ENCODE assay signal across 32 cellular contexts in the genomic region with DNA sequence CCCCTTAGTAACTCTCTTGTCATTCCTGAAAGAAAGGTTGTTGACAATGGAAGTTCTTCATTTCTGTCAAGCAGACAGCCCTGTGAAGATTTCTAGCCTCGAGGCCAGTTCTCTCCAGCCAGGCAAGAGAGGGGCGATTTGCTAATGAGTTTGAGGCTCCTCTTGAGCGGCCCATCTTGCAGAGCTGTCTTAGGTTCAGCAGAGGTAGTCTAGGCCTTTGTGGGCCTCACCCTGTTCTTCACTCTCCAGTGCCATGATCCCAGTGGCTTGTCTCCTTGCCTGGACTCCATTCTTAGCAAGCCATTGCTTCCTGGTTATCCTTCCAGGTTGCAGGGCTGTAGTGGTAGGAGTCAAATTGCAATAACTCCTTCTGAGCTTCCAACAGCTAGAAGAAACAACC. TPM values are rescaled to one million over a fixed set of nuclear protein-coding genes. Genes with fewer than 3 reads are reported as not detected.
DNase-seq lines count a peak whose midpoint lies in the region; ATAC-seq and TF ChIP-seq lines count a peak whose summit lies in the region.
"Had no signal": no experiment of that assay in that cellular context is flagged by ENCODE, and none has a peak within 500 bp of the region (broad histone marks: within the 10 kb centered on the region; RNA-seq: fewer than 3 reads in every experiment).

No MANE protein-coding gene starts in this region.

- peaks cover 22% of the 10 kb centered on the region for H3K4me1 Mint-ChIP-seq in neural crest cell
- H3K4me1 Mint-ChIP-seq: stimulated activated naive CD8-positive, alpha-beta T cell treated with anti-CD3 and anti-CD28 coated beads, Interleukin-15, amount 100 ng/mL, for 72 hours had no signal

- H3K4me1 ChIP-seq in IMR-90 (ENCODE audit: control insufficient read depth, insufficient read depth, low read length) (peaks cover 5% of the 10 kb centered on the region), ectodermal cell (ENCODE audit: control insufficient read depth, insufficient read depth, low read length) (peaks cover 43% of the 10 kb centered on the region)
- H3K4me1 ChIP-seq: left ventricle myocardium inferior, uterus had no signal

- peak overlapping the region; percentile 27; the same call in 1 of the 2 replicates for H2AK5ac ChIP-seq in IMR-90 (ENCODE audit: low read depth, low read length)

- H2BK20ac ChIP-seq in IMR-90 (ENCODE audit: low read depth, low read length) = peak overlapping the region; percentile 52; the same call in 1 of the 2 replicates

- H4K20me1 ChIP-seq in IMR-90 (ENCODE audit: insufficient read depth, low read length) = no peaks in the 10 kb centered on the region

- H4K5ac ChIP-seq in IMR-90 (ENCODE audit: low read depth, low read length) = no peak overlapping the region; the same call in 1 of the 2 replicates

- dilution Hi-C loops in IMR-90 (cut with HindIII; ENCODE audit: low sequenced_read_pairs, unreplicated experiment) = no loop called here

- H3K18ac ChIP-seq in IMR-90 (ENCODE audit: low read depth, low read length) = peak overlapping the region; percentile 24; the same call in 1 of the 2 replicates

- TF ChIP-seq POLR2A in IMR-90 (IDR thresholded peaks at IDR 0.05; ENCODE audit: low read depth, low read length) = no peak

- H3K27me3 ChIP-seq in IMR-90 (ENCODE audit: control insufficient read depth, insufficient read depth, low read length) = no peaks in the 10 kb centered on the region
- H3K27me3 ChIP-seq in ectodermal cell (ENCODE audit: control insufficient read depth, insufficient read depth, low read length, poor library complexity, severe bottlenecking) = no peaks in the 10 kb centered on the region
- H3K27me3 ChIP-seq in H7 (ENCODE audit: control insufficient read depth, insufficient read depth, low read length) = no peaks in the 10 kb centered on the region
- H3K27me3 ChIP-seq: right lobe of liver, uterus had no signal

- ATAC-seq in IMR-90 (ENCODE audit: low read depth) = no peak
- ATAC-seq: Panc1; stimulated activated naive CD8-positive, alpha-beta T cell treated with anti-CD3 and anti-CD28 coated beads, Interleukin-15, amount 100 ng/mL, for 72 hours had no signal

- DNase-seq in DMS153 (lab: John Stamatoyannopoulos, UW) = peak; percentile 31
- no peak for DNase-seq in DMS153 treated with DMSO at 0.1 percent for 48 hours (lab: John Stamatoyannopoulos, UW; ENCODE audit: unreplicated experiment)
- no peak for DNase-seq in IMR-90
- DNase-seq in neural crest cell (ENCODE audit: low read depth, low spot score) = no peak
- DNase-seq in H7 = no peak
- no peak for DNase-seq in NCI-H1105 treated with DMSO at 0.1 percent for 48 hours (lab: John Stamatoyannopoulos, UW)
- no peak for DNase-seq in SKM-1 (lab: John Stamatoyannopoulos, UW; ENCODE audit: unreplicated experiment)
- DNase-seq: 8988T; activated CD4-positive, alpha-beta T cell treated with anti-CD3 and anti-CD28 coated beads for 48 hours; activated naive CD4-positive, alpha-beta T cell treated with anti-CD3 and anti-CD28 coated beads, Interleukin-2, amount 50 U/mL, for 16 hours; activated T-cell treated with anti-CD3 and anti-CD28 coated beads for 4 hours; gastrocnemius medialis; GOT3; Karpas-422; left ventricle myocardium inferior; stimulated activated CD8-positive, alpha-beta memory T cell treated with anti-CD3 and anti-CD28 coated beads, Interleukin-4, amount 100 ng/mL, for 48 hours; stimulated activated naive CD8-positive, alpha-beta T cell treated with anti-CD3 and anti-CD28 coated beads, Interleukin-15, amount 100 ng/mL, for 72 hours; uterus had no signal

- POLR2A ChIA-PET in IMR-90 (lab: Charles Lee; ENCODE audit: unreplicated experiment) = interaction anchor here (0.5 kb wide), 1 partner anchor 106 kb away, joined by 4 read pairs; no protein-coding TSS in a partner anchor

- no peak overlapping the region for H3K9ac ChIP-seq in IMR-90 (ENCODE audit: low read depth, low read length)

- H2BK5ac ChIP-seq in IMR-90 (ENCODE audit: low read depth, low read length, poor library complexity, severe bottlenecking) = peak overlapping the region; percentile 64

- H3K36me3 ChIP-seq in IMR-90 (ENCODE audit: control insufficient read depth, insufficient read depth, low read length) = no peaks in the 10 kb centered on the region
- H3K36me3 ChIP-seq in ectodermal cell (ENCODE audit: control insufficient read depth, insufficient read depth, low read length) = no peaks in the 10 kb centered on the region
- no peaks in the 10 kb centered on the region for H3K36me3 ChIP-seq in H7 (replicated peaks; ENCODE audit: control insufficient read depth, insufficient read depth, low read length)
- H3K36me3 ChIP-seq: gastrocnemius medialis, left ventricle myocardium inferior, right lobe of liver, thoracic aorta, uterus had no signal

- no peak overlapping the region for H3K27ac ChIP-seq in IMR-90 (ENCODE audit: insufficient read depth, low read length)
- peak overlapping the region; percentile 94 for H3K27ac ChIP-seq in ectodermal cell (ENCODE audit: insufficient read depth, low read depth, low read length, poor library complexity, severe bottlenecking)
- H3K27ac ChIP-seq: C4-2B, gastrocnemius medialis, left ventricle myocardium inferior, thoracic aorta, uterus had no signal

- no peak overlapping the region for H2AK9ac ChIP-seq in IMR-90 (replicated peaks; ENCODE audit: low read depth, low read length, poor library complexity)

- H3K27me3 Mint-ChIP-seq in neural crest cell (ENCODE audit: low read depth) = peaks cover 36% of the 10 kb centered on the region

- H3K4me3 Mint-ChIP-seq in neural crest cell = peak overlapping the region; percentile 7
- H3K4me3 Mint-ChIP-seq: stimulated activated naive CD8-positive, alpha-beta T cell treated with anti-CD3 and anti-CD28 coated beads, Interleukin-15, amount 100 ng/mL, for 72 hours; T-helper 2 cell treated with Interferon-gamma antibody and Interleukin-4, amounts not matched to agents 5 μg/mL and 100 μg/mL, for 36 hours had no signal

- no CpG with 5 or more reads among the region's 3 CpGs for WGBS in IMR-90 (ENCODE audit: extremely low coverage in 2 of 2, insufficient read length in 1 of 2), 2 experiments
- WGBS in ectodermal cell, 2 experiments = 12 to 16% methylated on average over 3 of the region's 3 CpGs

- H3K4me2 ChIP-seq in IMR-90 (ENCODE audit: low read depth, low read length) = no peak overlapping the region

- H3K9me3 ChIP-seq in IMR-90 (ENCODE audit: control insufficient read depth, insufficient read depth, low read length) (no peaks in the 10 kb centered on the region), ectodermal cell (ENCODE audit: control insufficient read depth, low read length) (no peaks in the 10 kb centered on the region)
- H3K9me3 ChIP-seq: gastrocnemius medialis, left ventricle myocardium inferior, right lobe of liver, thoracic aorta, uterus had no signal

- H3K56ac ChIP-seq in IMR-90 (ENCODE audit: extremely low read depth, insufficient read depth, low read length) = no peak overlapping the region

- peak overlapping the region; percentile 64 for H3K27ac Mint-ChIP-seq in neural crest cell (ENCODE audit: unreplicated experiment)
- H3K27ac Mint-ChIP-seq: activated T-helper 2 cell treated with anti-CD3 and anti-CD28 coated beads, Interferon-gamma antibody, Interleukin-2, Interleukin-4, amounts not matched to agents 10 μg/mL and 5 μg/mL and 100 μg/mL, durations not matched to agents 14 hours and 24 hours and 36 hours; progenitor cell of endocrine pancreas; stimulated activated naive CD8-positive, alpha-beta T cell treated with anti-CD3 and anti-CD28 coated beads, Interleukin-15, amount 100 ng/mL, for 72 hours; T-helper 2 cell treated with Interferon-gamma antibody and Interleukin-4, amounts not matched to agents 5 μg/mL and 100 μg/mL, for 36 hours had no signal

- no peak for TF ChIP-seq RAD21 in IMR-90 (IDR thresholded peaks at IDR 0.05; ENCODE audit: low read length)

- no peak for TF ChIP-seq CTCF in IMR-90 (conservative IDR thresholded peaks at IDR 0.05; ENCODE audit: low read depth, low read length)
- no peak for TF ChIP-seq CTCF in neural crest cell (conservative IDR thresholded peaks at IDR 0.05)

- no peak overlapping the region for H3K4me3 ChIP-seq in IMR-90 (ENCODE audit: insufficient read depth, low read depth, low read length)
- no peak overlapping the region for H3K4me3 ChIP-seq in ectodermal cell (ENCODE audit: insufficient read depth, low read depth, low read length)
- H3K4me3 ChIP-seq in H7 (ENCODE audit: insufficient read depth, low read depth, low read length) = no peak overlapping the region
- H3K4me3 ChIP-seq: gastrocnemius medialis, left ventricle myocardium inferior, right lobe of liver, thoracic aorta, uterus had no signal

- H2BK15ac ChIP-seq in IMR-90 (ENCODE audit: low read depth, low read length) = peak overlapping the region; percentile 80; the same call in 1 of the 3 replicates

- H3K4ac ChIP-seq in IMR-90 (ENCODE audit: low read depth, low read length) = peak overlapping the region; percentile 78

- intact Hi-C loops in IMR-90 (cut with micrococcal nuclease) = no loop called here

- in situ Hi-C loops in IMR-90 (cut with MboI; ENCODE audit: low sequenced_read_pairs) = no loop called here

- H2AFZ ChIP-seq in IMR-90 (replicated peaks; ENCODE audit: low read length, poor library complexity) = no peak overlapping the region

- H4K8ac ChIP-seq in IMR-90 (ENCODE audit: low read depth in 2 of 2, low read length in 2 of 2) = 0 out of 4 replicates have a peak overlapping the region, but pooled peaks of 1 of the 2 experiments have one; percentile 53

- H3K9me1 ChIP-seq in IMR-90 (ENCODE audit: insufficient read depth, low read length) = peaks cover 4% of the 10 kb centered on the region; the same call in 1 of the 2 replicates

- BruUV-seq in IMR-90 (replicated peaks; lab: Mats Ljungman, UMichigan) = no TSS peak

- H2BK120ac ChIP-seq in IMR-90 (ENCODE audit: low read depth, low read length) = peak overlapping the region; percentile 73; the same call in 1 of the 2 replicates

- H3K14ac ChIP-seq in IMR-90 (replicated peaks; ENCODE audit: low read depth, low read length) = peak overlapping the region; percentile 65; the same call in 1 of the 2 replicates

- CTCF ChIA-PET in IMR-90 (lab: Yijun Ruan, JAX) = no interaction called here

- H3K36me3 Mint-ChIP-seq in neural crest cell (ENCODE audit: low read depth) = no peaks in the 10 kb centered on the region
- H3K36me3 Mint-ChIP-seq: brain had no signal

- no peaks in the 10 kb centered on the region for H3K79me1 ChIP-seq in IMR-90 (ENCODE audit: low read depth in 1 of 2, low read length in 2 of 2)

- peak overlapping the region; percentile 47; the same call in 1 of the 2 replicates for H4K91ac ChIP-seq in IMR-90 (ENCODE audit: insufficient read depth, low read depth, low read length)

- no peaks in the 10 kb centered on the region for H3K9me3 Mint-ChIP-seq in neural crest cell
- H3K9me3 Mint-ChIP-seq: activated T-helper 2 cell treated with anti-CD3 and anti-CD28 coated beads, Interferon-gamma antibody, Interleukin-2, Interleukin-4, amounts not matched to agents 10 μg/mL and 5 μg/mL and 100 μg/mL, durations not matched to agents 14 hours and 24 hours and 36 hours; stimulated activated naive CD8-positive, alpha-beta T cell treated with anti-CD3 and anti-CD28 coated beads, Interleukin-15, amount 100 ng/mL, for 72 hours; T-helper 2 cell treated with Interferon-gamma antibody and Interleukin-4, amounts not matched to agents 5 μg/mL and 100 μg/mL, for 36 hours had no signal

- no peak overlapping the region for H3K23ac ChIP-seq in IMR-90 (ENCODE audit: low read depth, low read length)

RNA-seq across cellular contexts. Expression of gene TPH2, which starts 9.7 kb away (rescaled TPM):
- not detected in 2 replicates for total RNA-seq in IMR-90 (2012; rRNA removed)
- not detected in 2 replicates for polyA plus RNA-seq in IMR-90 (2012; rRNA removed)
- polyA plus RNA-seq in IMR-90 (2012; cell fraction: cytosol; rRNA removed) = not detected in 2 replicates
- polyA plus RNA-seq in IMR-90 (2012; cell fraction: nucleus; rRNA removed; ENCODE audit: low replicate concordance) = not detected in 2 replicates
- 0.15 TPM for polyA plus RNA-seq in ectodermal cell (2013, experiment 1 of 4)
- polyA plus RNA-seq in ectodermal cell (2013, experiment 2 of 4) = 0.23 TPM
- 0.16 TPM for polyA plus RNA-seq in ectodermal cell (2013, experiment 3 of 4)
- polyA plus RNA-seq in ectodermal cell (2013, experiment 4 of 4) = 0.24 TPM
- total RNA-seq in neural crest cell = 0.09 and 0.23 TPM in 2 replicates
- 0.11 TPM in 1 of 2 replicates, not detected in the other for total RNA-seq in H7 (2014; rRNA removed; shearing (Covaris generic))
- total RNA-seq: activated T-helper 2 cell treated with anti-CD3 and anti-CD28 coated beads, Interferon-gamma antibody, Interleukin-2, Interleukin-4, amounts not matched to agents 10 μg/mL and 5 μg/mL and 100 μg/mL, durations not matched to agents 14 hours and 24 hours and 36 hours; dermis microvascular lymphatic vessel endothelial cell; gastrocnemius medialis; HepG2; left ventricle myocardium inferior; myocyte; NCI-H460; progenitor cell of endocrine pancreas; thoracic aorta; uterus had no signal
- polyA plus RNA-seq: HepG2, keratinocyte had no signal
